ENCODE assay signal across 1 cellular context in the genomic region with DNA sequence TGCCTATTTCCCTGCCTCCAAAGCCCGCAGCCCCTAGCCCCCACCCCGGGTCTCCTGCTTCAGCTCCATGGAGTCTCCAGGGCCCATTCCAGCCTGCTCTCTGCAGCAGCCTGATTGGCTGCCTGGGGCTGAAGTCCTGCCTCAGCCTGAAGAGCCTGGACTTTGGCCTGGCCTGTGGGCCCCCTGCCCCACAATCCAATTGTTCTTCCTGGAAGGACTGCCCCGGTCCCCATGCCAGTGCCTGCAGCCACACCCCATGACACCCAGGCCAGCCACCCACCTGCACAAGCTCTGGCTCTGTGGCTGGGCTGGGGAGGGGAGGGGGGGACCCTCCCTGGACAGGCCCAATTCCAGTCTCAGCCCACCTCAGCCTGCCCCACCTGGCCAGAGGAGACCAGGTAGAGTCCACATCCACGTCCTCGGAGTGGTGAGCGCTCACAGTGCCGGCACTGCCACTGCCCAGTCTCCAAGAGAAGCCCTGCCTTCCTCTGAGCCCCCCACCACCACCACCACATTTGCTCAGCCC.
TF ChIP-seq lines count a peak whose summit lies in the region.

No MANE protein-coding gene starts in this region.

TF ChIP-seq in HepG2, 621 proteins besides CTCF, POLR2A, EP300 and RAD21 (continued from another document and continues in another):
- TF ChIP-seq, protein P1, sequence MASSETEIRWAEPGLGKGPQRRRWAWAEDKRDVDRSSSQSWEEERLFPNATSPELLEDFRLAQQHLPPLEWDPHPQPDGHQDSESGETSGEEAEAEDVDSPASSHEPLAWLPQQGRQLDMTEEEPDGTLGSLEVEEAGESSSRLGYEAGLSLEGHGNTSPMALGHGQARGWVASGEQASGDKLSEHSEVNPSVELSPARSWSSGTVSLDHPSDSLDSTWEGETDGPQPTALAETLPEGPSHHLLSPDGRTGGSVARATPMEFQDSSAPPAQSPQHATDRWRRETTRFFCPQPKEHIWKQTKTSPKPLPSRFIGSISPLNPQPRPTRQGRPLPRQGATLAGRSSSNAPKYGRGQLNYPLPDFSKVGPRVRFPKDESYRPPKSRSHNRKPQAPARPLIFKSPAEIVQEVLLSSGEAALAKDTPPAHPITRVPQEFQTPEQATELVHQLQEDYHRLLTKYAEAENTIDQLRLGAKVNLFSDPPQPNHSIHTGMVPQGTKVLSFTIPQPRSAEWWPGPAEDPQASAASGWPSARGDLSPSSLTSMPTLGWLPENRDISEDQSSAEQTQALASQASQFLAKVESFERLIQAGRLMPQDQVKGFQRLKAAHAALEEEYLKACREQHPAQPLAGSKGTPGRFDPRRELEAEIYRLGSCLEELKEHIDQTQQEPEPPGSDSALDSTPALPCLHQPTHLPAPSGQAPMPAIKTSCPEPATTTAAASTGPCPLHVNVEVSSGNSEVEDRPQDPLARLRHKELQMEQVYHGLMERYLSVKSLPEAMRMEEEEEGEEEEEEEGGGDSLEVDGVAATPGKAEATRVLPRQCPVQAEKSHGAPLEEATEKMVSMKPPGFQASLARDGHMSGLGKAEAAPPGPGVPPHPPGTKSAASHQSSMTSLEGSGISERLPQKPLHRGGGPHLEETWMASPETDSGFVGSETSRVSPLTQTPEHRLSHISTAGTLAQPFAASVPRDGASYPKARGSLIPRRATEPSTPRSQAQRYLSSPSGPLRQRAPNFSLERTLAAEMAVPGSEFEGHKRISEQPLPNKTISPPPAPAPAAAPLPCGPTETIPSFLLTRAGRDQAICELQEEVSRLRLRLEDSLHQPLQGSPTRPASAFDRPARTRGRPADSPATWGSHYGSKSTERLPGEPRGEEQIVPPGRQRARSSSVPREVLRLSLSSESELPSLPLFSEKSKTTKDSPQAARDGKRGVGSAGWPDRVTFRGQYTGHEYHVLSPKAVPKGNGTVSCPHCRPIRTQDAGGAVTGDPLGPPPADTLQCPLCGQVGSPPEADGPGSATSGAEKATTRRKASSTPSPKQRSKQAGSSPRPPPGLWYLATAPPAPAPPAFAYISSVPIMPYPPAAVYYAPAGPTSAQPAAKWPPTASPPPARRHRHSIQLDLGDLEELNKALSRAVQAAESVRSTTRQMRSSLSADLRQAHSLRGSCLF (CRISPR knock-in tag; IDR thresholded peaks at IDR 0.05; ENCODE audit: borderline replicate concordance): no peak
- TF ChIP-seq ERF (CRISPR knock-in tag; IDR thresholded peaks at IDR 0.05) (peak; percentile 98), SIX1 (CRISPR knock-in tag; IDR thresholded peaks at IDR 0.05; ENCODE audit: borderline replicate concordance) (no peak), POGK (CRISPR knock-in tag; conservative IDR thresholded peaks at IDR 0.05) (peak; percentile 80), ZNF564 (CRISPR knock-in tag; IDR thresholded peaks at IDR 0.05) (peak; percentile 33; the same call in 1 of the 2 replicates), ZNF558 (CRISPR knock-in tag; IDR thresholded peaks at IDR 0.05; ENCODE audit: borderline replicate concordance) (peak; percentile 60; the same call in 1 of the 2 replicates), HNRNPLL (IDR thresholded peaks at IDR 0.05; ENCODE audit: low read depth, low read length, poor library complexity, severe bottlenecking) (peak; percentile 20), FOXO4 (CRISPR knock-in tag; conservative IDR thresholded peaks at IDR 0.05) (no peak), SNAPC2 (CRISPR knock-in tag; IDR thresholded peaks at IDR 0.05) (no peak), ZNF597 (CRISPR knock-in tag; IDR thresholded peaks at IDR 0.05) (no peak), ZNF530 (CRISPR knock-in tag; IDR thresholded peaks at IDR 0.05; ENCODE audit: low read depth) (no peak), ZNF792 (CRISPR knock-in tag; IDR thresholded peaks at IDR 0.05) (peak; percentile 67; the same call in 1 of the 2 replicates), ZNF382 (CRISPR knock-in tag; IDR thresholded peaks at IDR 0.05; ENCODE audit: borderline replicate concordance) (no peak), HNF1B (CRISPR knock-in tag; IDR thresholded peaks at IDR 0.05) (0 out of 2 replicates have a peak, but pooled peaks have one; percentile 45), ZBTB20 (CRISPR knock-in tag; IDR thresholded peaks at IDR 0.05; ENCODE audit: borderline replicate concordance, low read depth) (0 out of 2 replicates have a peak, but pooled peaks have one; percentile 46), ZBTB49 (CRISPR knock-in tag; IDR thresholded peaks at IDR 0.05; ENCODE audit: borderline replicate concordance) (no peak), SAP130 (CRISPR knock-in tag; IDR thresholded peaks at IDR 0.05; ENCODE audit: low read depth) (peak; percentile 88), ZNF598 (CRISPR knock-in tag; IDR thresholded peaks at IDR 0.05; ENCODE audit: borderline replicate concordance) (no peak), ZNF260 (CRISPR knock-in tag; IDR thresholded peaks at IDR 0.05; ENCODE audit: borderline replicate concordance, low read depth) (no peak), ZNF354B (CRISPR knock-in tag; IDR thresholded peaks at IDR 0.05) (no peak), GATAD2A (CRISPR knock-in tag; IDR thresholded peaks at IDR 0.05) (peak; percentile 90), MED1 (CRISPR knock-in tag; IDR thresholded peaks at IDR 0.05) (peak; percentile 79), GTF2F1 (IDR thresholded peaks at IDR 0.05; ENCODE audit: low read length) (no peak), ZNF724P (CRISPR knock-in tag; IDR thresholded peaks at IDR 0.05; ENCODE audit: borderline replicate concordance) (peak; percentile 89), NR2C2 (CRISPR knock-in tag; IDR thresholded peaks at IDR 0.05; ENCODE audit: borderline replicate concordance) (no peak), ARNT (IDR thresholded peaks at IDR 0.05) (no peak), RBM39 (IDR thresholded peaks at IDR 0.05; ENCODE audit: low read depth, low read length, poor library complexity, severe bottlenecking) (peak; percentile 86), ZNF367 (CRISPR knock-in tag; IDR thresholded peaks at IDR 0.05; ENCODE audit: borderline replicate concordance) (no peak), ZNF879 (CRISPR knock-in tag; IDR thresholded peaks at IDR 0.05) (no peak), NFRKB (IDR thresholded peaks at IDR 0.05) (no peak)
- TF ChIP-seq, protein P2, sequence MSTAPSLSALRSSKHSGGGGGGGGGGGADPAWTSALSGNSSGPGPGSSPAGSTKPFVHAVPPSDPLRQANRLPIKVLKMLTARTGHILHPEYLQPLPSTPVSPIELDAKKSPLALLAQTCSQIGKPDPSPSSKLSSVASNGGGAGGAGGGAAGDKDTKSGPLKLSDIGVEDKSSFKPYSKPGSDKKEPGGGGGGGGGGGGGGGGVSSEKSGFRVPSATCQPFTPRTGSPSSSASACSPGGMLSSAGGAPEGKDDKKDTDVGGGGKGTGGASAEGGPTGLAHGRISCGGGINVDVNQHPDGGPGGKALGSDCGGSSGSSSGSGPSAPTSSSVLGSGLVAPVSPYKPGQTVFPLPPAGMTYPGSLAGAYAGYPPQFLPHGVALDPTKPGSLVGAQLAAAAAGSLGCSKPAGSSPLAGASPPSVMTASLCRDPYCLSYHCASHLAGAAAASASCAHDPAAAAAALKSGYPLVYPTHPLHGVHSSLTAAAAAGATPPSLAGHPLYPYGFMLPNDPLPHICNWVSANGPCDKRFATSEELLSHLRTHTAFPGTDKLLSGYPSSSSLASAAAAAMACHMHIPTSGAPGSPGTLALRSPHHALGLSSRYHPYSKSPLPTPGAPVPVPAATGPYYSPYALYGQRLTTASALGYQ (CRISPR knock-in tag; IDR thresholded peaks at IDR 0.05): peak; percentile 19; the same call in 1 of the 2 replicates
- TF ChIP-seq, protein P3, sequence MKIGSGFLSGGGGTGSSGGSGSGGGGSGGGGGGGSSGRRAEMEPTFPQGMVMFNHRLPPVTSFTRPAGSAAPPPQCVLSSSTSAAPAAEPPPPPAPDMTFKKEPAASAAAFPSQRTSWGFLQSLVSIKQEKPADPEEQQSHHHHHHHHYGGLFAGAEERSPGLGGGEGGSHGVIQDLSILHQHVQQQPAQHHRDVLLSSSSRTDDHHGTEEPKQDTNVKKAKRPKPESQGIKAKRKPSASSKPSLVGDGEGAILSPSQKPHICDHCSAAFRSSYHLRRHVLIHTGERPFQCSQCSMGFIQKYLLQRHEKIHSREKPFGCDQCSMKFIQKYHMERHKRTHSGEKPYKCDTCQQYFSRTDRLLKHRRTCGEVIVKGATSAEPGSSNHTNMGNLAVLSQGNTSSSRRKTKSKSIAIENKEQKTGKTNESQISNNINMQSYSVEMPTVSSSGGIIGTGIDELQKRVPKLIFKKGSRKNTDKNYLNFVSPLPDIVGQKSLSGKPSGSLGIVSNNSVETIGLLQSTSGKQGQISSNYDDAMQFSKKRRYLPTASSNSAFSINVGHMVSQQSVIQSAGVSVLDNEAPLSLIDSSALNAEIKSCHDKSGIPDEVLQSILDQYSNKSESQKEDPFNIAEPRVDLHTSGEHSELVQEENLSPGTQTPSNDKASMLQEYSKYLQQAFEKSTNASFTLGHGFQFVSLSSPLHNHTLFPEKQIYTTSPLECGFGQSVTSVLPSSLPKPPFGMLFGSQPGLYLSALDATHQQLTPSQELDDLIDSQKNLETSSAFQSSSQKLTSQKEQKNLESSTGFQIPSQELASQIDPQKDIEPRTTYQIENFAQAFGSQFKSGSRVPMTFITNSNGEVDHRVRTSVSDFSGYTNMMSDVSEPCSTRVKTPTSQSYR (CRISPR knock-in tag; IDR thresholded peaks at IDR 0.05; ENCODE audit: borderline replicate concordance): peak; percentile 66
- TF ChIP-seq, protein P4, sequence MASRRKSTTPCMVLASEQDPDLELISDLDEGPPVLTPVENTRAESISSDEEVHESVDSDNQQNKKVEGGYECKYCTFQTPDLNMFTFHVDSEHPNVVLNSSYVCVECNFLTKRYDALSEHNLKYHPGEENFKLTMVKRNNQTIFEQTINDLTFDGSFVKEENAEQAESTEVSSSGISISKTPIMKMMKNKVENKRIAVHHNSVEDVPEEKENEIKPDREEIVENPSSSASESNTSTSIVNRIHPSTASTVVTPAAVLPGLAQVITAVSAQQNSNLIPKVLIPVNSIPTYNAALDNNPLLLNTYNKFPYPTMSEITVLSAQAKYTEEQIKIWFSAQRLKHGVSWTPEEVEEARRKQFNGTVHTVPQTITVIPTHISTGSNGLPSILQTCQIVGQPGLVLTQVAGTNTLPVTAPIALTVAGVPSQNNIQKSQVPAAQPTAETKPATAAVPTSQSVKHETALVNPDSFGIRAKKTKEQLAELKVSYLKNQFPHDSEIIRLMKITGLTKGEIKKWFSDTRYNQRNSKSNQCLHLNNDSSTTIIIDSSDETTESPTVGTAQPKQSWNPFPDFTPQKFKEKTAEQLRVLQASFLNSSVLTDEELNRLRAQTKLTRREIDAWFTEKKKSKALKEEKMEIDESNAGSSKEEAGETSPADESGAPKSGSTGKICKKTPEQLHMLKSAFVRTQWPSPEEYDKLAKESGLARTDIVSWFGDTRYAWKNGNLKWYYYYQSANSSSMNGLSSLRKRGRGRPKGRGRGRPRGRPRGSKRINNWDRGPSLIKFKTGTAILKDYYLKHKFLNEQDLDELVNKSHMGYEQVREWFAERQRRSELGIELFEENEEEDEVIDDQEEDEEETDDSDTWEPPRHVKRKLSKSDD (CRISPR knock-in tag; IDR thresholded peaks at IDR 0.05; ENCODE audit: low read depth): 0 out of 2 replicates have a peak, but pooled peaks have one; percentile 40
